8 cellular contexts compared by ENCODE assay signal in genomic region chr5:151164687-151165392, GRCh38. TPM values are rescaled to one million over a fixed set of nuclear protein-coding genes. Genes with fewer than 3 reads are reported as not detected.
DNase-seq lines count a peak whose midpoint lies in the region; FAIRE-seq and TF ChIP-seq lines count a peak whose summit lies in the region.

No MANE protein-coding gene starts in this region.

- H3K27me3 ChIP-seq in GM06990 (replicated peaks; ENCODE audit: control insufficient read depth, insufficient read depth, low read length), result no peaks in the 10 kb centered on the region

- FAIRE-seq in H54 (lab: Jason Lieb, UNC), result peak; percentile 23

- intact Hi-C loops in cardiac septum (cut with DNase I), result loop anchor here (2.0 to 10.0 kb wide), 4 partner anchors 38 to 360 kb away; no protein-coding TSS in a partner anchor

- H3K4me1 Mint-ChIP-seq in activated naive CD8-positive, alpha-beta T cell treated with anti-CD3 and anti-CD28 coated beads for 36 hours, result peaks cover 10% of the 10 kb centered on the region

- DNase-seq in GM06990 (ENCODE audit: extremely low read depth, insufficient read length) (peak; percentile 52), H54 (ENCODE audit: insufficient read length, low spot score) (peak; percentile 68), M059J (ENCODE audit: low read depth) (peak; percentile 73), SKM-1 treated with dmso at 0.1 percent for 144 hours (lab: John Stamatoyannopoulos, UW; ENCODE audit: unreplicated experiment) (peak; percentile 77), cardiac septum (ENCODE audit: low spot score) (peak; percentile 83), putamen (ENCODE audit: low spot score) (peak; percentile 73), NCI-H128 (lab: John Stamatoyannopoulos, UW; ENCODE audit: unreplicated experiment) (no peak)
- peak; percentile 73 for DNase-seq in activated naive CD8-positive, alpha-beta T cell treated with anti-CD3 and anti-CD28 coated beads for 36 hours

- no peaks in the 10 kb centered on the region for H3K36me3 Mint-ChIP-seq in activated naive CD8-positive, alpha-beta T cell treated with anti-CD3 and anti-CD28 coated beads for 36 hours

- H3K4me3 Mint-ChIP-seq in activated naive CD8-positive, alpha-beta T cell treated with anti-CD3 and anti-CD28 coated beads for 36 hours, result no peak overlapping the region

- H3K27ac Mint-ChIP-seq in activated naive CD8-positive, alpha-beta T cell treated with anti-CD3 and anti-CD28 coated beads for 36 hours, result no peak overlapping the region

- no peak overlapping the region for H3K4me3 ChIP-seq in GM06990 (replicated peaks; ENCODE audit: low read depth, low read length)

- H3K36me3 ChIP-seq in GM06990 (ENCODE audit: control insufficient read depth, insufficient read depth, low read length), result no peaks in the 10 kb centered on the region

- peak; percentile 86 for TF ChIP-seq CTCF in GM06990 (IDR thresholded peaks at IDR 0.05; ENCODE audit: insufficient read depth, low read length, poor library complexity, severe bottlenecking)

- H3K9me3 Mint-ChIP-seq in activated naive CD8-positive, alpha-beta T cell treated with anti-CD3 and anti-CD28 coated beads for 36 hours, result no peaks in the 10 kb centered on the region

- H3K27me3 Mint-ChIP-seq in activated naive CD8-positive, alpha-beta T cell treated with anti-CD3 and anti-CD28 coated beads for 36 hours, result no peaks in the 10 kb centered on the region

- TF ChIP-seq POLR2A in H54 (IDR thresholded peaks at IDR 0.05; ENCODE audit: low read depth, low read length), result no peak

RNA-seq across cellular contexts. Expression of gene ANXA6, which starts 7.3 kb away (rescaled TPM):
- 66.3 and 81.5 TPM in 2 replicates for total RNA-seq in M059J (2014; rRNA removed; shearing (Covaris generic))
- total RNA-seq in activated naive CD8-positive, alpha-beta T cell treated with anti-CD3 and anti-CD28 coated beads for 36 hours, result 100 to 1,000 TPM; 407 to 417 TPM
- total RNA-seq in cardiac septum, result 257 TPM

RNA-seq across cellular contexts. Expression of gene CCDC69, which starts 59.1 kb away (rescaled TPM):
- total RNA-seq in M059J (2014; rRNA removed; shearing (Covaris generic)), result 1.5 and 2.1 TPM in 2 replicates
- total RNA-seq in activated naive CD8-positive, alpha-beta T cell treated with anti-CD3 and anti-CD28 coated beads for 36 hours, result 10 to 100 TPM; 27.5 to 29.6 TPM
- 116 TPM for total RNA-seq in cardiac septum
